In genomic region chr10:63157845-63158624, GRCh38 we compare ENCODE assay signal across 8 cellular contexts. TPM values are rescaled to one million over a fixed set of nuclear protein-coding genes. Genes with fewer than 3 reads are reported as not detected.
A peak's percentile ranks its signal among the peaks of the same experiment; 100 is the strongest.
DNase-seq lines count a peak whose midpoint lies in the region; ATAC-seq and TF ChIP-seq lines count a peak whose summit lies in the region.

No MANE protein-coding gene starts in this region.

- H3K27me3 Mint-ChIP-seq in Calu3 (ENCODE audit: unreplicated experiment) (no peaks in the 10 kb centered on the region), naive B cell (no peaks in the 10 kb centered on the region)

- TF ChIP-seq CTCF in Calu3 (IDR thresholded peaks at IDR 0.05; ENCODE audit: unreplicated experiment) (peak; percentile 82), epithelial cell of proximal tubule (conservative IDR thresholded peaks at IDR 0.05; ENCODE audit: low read depth, low read length) (peak; percentile 88)

- peak; percentile 59 for DNase-seq in Calu3
- DNase-seq in NCI-H345 treated with DMSO at 0.1 percent for 48 hours (lab: John Stamatoyannopoulos, UW; ENCODE audit: unreplicated experiment), result peak; percentile 61
- DNase-seq in epithelial cell of proximal tubule (ENCODE audit: low read depth), result peak; percentile 54
- DNase-seq in naive B cell, result peak; percentile 54
- no peak for DNase-seq in aorta

- H3K9me3 ChIP-seq in aorta (ENCODE audit: control insufficient read depth, low read length), result no peaks in the 10 kb centered on the region

- H3K9me3 Mint-ChIP-seq in Calu3 (ENCODE audit: low read depth, unreplicated experiment), result no peaks in the 10 kb centered on the region
- no peaks in the 10 kb centered on the region for H3K9me3 Mint-ChIP-seq in naive B cell

- ATAC-seq in GM19324 (IDR thresholded peaks at IDR 0.05; ENCODE audit: low FRiP score, unreplicated experiment) (peak; percentile 74), HG03442 (IDR thresholded peaks at IDR 0.05; ENCODE audit: unreplicated experiment) (peak; percentile 72), naive B cell (ENCODE audit: low read depth in 2 of 2) (peak; percentile 70 to 72), aorta (ENCODE audit: low FRiP score) (peak; percentile 81)
- ATAC-seq in activated CD4-positive, CD25-positive, alpha-beta regulatory T cell treated with anti-CD3 and anti-CD28 coated beads, Interleukin-2, amount 50 U/mL, for 24 hours, result peak; percentile 62 to 72

- H3K4me3 ChIP-seq in epithelial cell of proximal tubule (ENCODE audit: low read depth, low read length) (no peak overlapping the region), aorta (ENCODE audit: low read length in 2 of 2) (no peak overlapping the region)

- WGBS in aorta, 2 donors, result 49 to 58% methylated on average over 3 of the region's 3 CpGs

- CTCF ChIA-PET in Calu3 (lab: Charles Lee), result interaction anchor here (0.5 to 2.1 kb wide), 17 partner anchors 9 to 1316 kb away, joined by 3 to 12 read pairs (median 3); partner anchors contain the start of gene NRBF2

- H3K36me3 Mint-ChIP-seq in Calu3 (ENCODE audit: insufficient read depth, unreplicated experiment) (peaks cover 25% of the 10 kb centered on the region), naive B cell (peaks cover 0 to 16% of the 10 kb centered on the region in 2 donors)

- H3K36me3 ChIP-seq in aorta (ENCODE audit: control insufficient read depth in 1 of 2, insufficient read depth in 2 of 2, low read length in 1 of 2), result peaks cover 0 to 2% of the 10 kb centered on the region in 2 donors

- no TSS peak for BruUV-seq in Calu3 (replicated peaks; lab: Mats Ljungman, UMichigan)

- H3K27ac Mint-ChIP-seq in Calu3 (ENCODE audit: unreplicated experiment), result no peak overlapping the region
- H3K27ac Mint-ChIP-seq in naive B cell, result peak overlapping the region in 2 of 6 donors; percentile 15 to 78

- H3K27me3 ChIP-seq in aorta (ENCODE audit: control insufficient read depth in 1 of 2, insufficient read depth in 2 of 2, low read length in 1 of 2), result no peaks in the 10 kb centered on the region

- H3K4me1 Mint-ChIP-seq in Calu3 (ENCODE audit: low read depth, unreplicated experiment), result no peaks in the 10 kb centered on the region
- H3K4me1 Mint-ChIP-seq in naive B cell, result peaks cover 9 to 12% (median 10%) of the 10 kb centered on the region in 3 donors

- intact Hi-C loops in Calu3 (cut with micrococcal nuclease; ENCODE audit: unreplicated experiment), result loop anchor here (1.0 to 10.0 kb wide), 7 partner anchors 153 to 893 kb away; partner anchors contain the start of genes EGR2 and RTKN2
- intact Hi-C loops in aorta (cut with DNase I), result loop anchor here (2.0 to 10.0 kb wide), 6 partner anchors 73 to 721 kb away; partner anchors contain the start of gene EGR2 (in 2 of the 2)

- H3K4me3 Mint-ChIP-seq in Calu3 (ENCODE audit: low read depth, unreplicated experiment), result no peak overlapping the region
- peak overlapping the region in 1 of 8 donors; percentile 34 for H3K4me3 Mint-ChIP-seq in naive B cell

- no peak overlapping the region for H3K27ac ChIP-seq in aorta (ENCODE audit: low read depth in 1 of 2, low read length in 2 of 2)

- H3K4me1 ChIP-seq in aorta (ENCODE audit: control insufficient read depth in 1 of 2, insufficient read depth in 2 of 2, low read length in 2 of 2), result no peaks in the 10 kb centered on the region

RNA-seq across cellular contexts. Expression of gene NRBF2, which starts 24.9 kb away (rescaled TPM):
- total RNA-seq in Calu3 (2022), result 24.9 and 29.4 TPM in 2 replicates
- 14.0 and 14.3 TPM in 2 replicates for total RNA-seq in epithelial cell of proximal tubule
- 10 to 100 TPM; 18.9 to 38.1 (median 25.4) TPM for polyA plus RNA-seq in naive B cell (ENCODE audit: low read depth in 6 of 6)
- 10 to 100 TPM; 16.2 to 17.5 TPM for total RNA-seq in aorta
- polyA plus RNA-seq in aorta, result 10 to 100 TPM in 1 of 2 donors, 1 to 10 TPM in 1; 8.5 to 19.0 TPM

Comparison
In these comparisons a context has a peak if more than half of its experiments do, and no peak if none do; other contexts are left out.
1. DNase-seq: peak in Calu3 (single experiment), NCI-H345 treated with DMSO at 0.1 percent for 48 hours (single experiment), epithelial cell of proximal tubule (single experiment) and naive B cell (single experiment); none in aorta (0 of 2).
2. Peak in every context shown above with its lines, with median percentiles within 50 percentile points of each other: ATAC-seq.